Comparison of ENCODE assay signal across 1 cellular context in the genomic region with DNA sequence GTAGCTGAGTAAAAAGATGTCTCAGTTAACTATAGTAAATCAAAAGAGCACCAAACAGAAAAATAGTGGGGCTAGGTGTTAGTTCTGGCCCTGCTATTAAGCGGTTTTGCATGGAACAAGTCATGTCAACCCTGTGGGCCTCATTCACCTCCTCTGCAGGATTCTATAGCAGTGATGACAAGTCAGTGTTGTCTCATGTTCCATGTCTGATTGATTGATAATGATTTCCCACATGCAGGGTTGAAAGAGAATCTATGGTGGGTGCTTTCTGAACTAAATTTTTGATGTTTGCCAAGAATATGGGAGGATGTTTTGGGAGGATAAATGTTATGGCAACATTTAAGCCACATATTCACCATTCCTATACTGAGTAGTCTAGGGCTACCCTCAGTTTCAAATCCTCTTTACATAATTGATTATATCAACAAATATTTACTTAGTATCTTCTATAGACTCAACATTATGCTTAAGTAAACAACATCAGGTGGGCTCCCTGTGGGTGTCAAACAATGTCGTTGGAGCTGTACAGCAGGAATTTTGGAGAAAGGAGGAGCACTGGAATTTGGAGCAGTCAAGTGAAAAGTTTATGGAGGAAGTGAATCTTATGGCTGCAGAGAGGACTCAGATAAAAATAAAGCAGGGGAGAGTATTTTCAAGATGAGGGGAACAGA.
TF ChIP-seq lines count a peak whose summit lies in the region.

No MANE protein-coding gene starts in this region.

TF ChIP-seq in HepG2, 621 proteins besides CTCF, POLR2A, EP300 and RAD21:
- no peak for TF ChIP-seq JUN (CRISPR knock-in tag; IDR thresholded peaks at IDR 0.05)
- TF ChIP-seq ZNF263 (CRISPR knock-in tag; IDR thresholded peaks at IDR 0.05), result no peak
- TF ChIP-seq ARNT (IDR thresholded peaks at IDR 0.05), result no peak
- TF ChIP-seq FOXA1 (IDR thresholded peaks at IDR 0.05), result 0 out of 2 replicates have a peak, but pooled peaks have one; percentile 52
- TF ChIP-seq FOXA1 (CRISPR knock-in tag; IDR thresholded peaks at IDR 0.05), result no peak
- no peak for TF ChIP-seq ELF1 (CRISPR knock-in tag; IDR thresholded peaks at IDR 0.05)
- TF ChIP-seq, protein P1, sequence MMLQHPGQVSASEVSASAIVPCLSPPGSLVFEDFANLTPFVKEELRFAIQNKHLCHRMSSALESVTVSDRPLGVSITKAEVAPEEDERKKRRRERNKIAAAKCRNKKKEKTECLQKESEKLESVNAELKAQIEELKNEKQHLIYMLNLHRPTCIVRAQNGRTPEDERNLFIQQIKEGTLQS (CRISPR knock-in tag; IDR thresholded peaks at IDR 0.05), result no peak
- TF ChIP-seq ZBTB3 (CRISPR knock-in tag; IDR thresholded peaks at IDR 0.05; ENCODE audit: borderline replicate concordance, low read depth), result no peak
- TF ChIP-seq THYN1 (CRISPR knock-in tag; IDR thresholded peaks at IDR 0.05; ENCODE audit: borderline replicate concordance, low read depth), result no peak
- TF ChIP-seq, protein P2, sequence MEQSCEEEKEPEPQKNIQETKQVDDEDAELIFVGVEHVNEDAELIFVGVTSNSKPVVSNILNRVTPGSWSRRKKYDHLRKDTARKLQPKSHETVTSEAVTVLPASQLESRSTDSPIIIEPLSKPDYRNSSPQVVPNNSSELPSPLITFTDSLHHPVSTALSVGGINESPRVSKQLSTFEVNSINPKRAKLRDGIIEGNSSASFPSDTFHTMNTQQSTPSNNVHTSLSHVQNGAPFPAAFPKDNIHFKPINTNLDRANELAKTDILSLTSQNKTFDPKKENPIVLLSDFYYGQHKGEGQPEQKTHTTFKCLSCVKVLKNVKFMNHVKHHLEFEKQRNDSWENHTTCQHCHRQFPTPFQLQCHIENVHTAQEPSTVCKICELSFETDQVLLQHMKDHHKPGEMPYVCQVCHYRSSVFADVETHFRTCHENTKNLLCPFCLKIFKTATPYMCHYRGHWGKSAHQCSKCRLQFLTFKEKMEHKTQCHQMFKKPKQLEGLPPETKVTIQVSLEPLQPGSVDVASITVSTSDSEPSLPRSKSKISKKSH (CRISPR knock-in tag; IDR thresholded peaks at IDR 0.05; ENCODE audit: borderline replicate concordance), result no peak
TF ChIP-seq in HepG2: peak in this region for 1.
